ENCODE assay signal across 1 cellular context in the genomic region with DNA sequence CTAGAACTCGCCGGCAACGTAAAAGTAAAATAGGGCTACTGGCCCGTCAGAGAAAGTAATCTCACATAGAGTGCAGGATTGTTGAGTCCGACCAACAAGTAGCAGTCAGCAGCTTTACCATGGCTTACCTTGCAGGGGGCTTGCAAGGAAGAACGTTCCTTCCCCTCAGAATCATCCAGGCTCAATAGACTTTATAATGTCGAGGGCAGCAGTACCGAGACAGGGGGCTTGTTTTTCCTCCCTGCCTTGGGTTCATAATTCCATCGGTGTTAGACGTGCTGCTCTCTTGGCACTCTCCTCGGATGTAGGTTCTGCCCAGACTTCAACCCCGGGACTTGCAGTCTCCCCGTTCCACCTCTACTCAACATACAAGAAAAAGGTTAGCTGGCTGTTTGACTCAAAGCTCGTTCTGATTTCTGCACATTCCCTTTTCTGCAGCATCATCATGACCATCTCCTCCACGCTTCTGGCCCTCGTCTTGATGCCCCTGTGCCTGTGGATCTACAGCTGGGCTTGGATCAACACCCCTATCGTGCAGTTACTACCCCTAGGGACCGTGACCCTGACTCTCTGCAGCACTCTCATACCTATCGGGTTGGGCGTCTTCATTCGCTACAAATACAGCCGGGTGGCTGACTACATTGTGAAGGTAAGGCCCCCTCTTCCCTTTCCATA.
TF ChIP-seq lines count a peak whose summit lies in the region.

No MANE protein-coding gene starts in this region.

TF ChIP-seq in H1, 55 proteins besides CTCF, POLR2A, EP300 and RAD21:
- no peak for TF ChIP-seq SP2 (IDR thresholded peaks at IDR 0.05; ENCODE audit: low read length)
- no peak for TF ChIP-seq YY1 (IDR thresholded peaks at IDR 0.05; ENCODE audit: low read depth, low read length)
